In the genomic region with DNA sequence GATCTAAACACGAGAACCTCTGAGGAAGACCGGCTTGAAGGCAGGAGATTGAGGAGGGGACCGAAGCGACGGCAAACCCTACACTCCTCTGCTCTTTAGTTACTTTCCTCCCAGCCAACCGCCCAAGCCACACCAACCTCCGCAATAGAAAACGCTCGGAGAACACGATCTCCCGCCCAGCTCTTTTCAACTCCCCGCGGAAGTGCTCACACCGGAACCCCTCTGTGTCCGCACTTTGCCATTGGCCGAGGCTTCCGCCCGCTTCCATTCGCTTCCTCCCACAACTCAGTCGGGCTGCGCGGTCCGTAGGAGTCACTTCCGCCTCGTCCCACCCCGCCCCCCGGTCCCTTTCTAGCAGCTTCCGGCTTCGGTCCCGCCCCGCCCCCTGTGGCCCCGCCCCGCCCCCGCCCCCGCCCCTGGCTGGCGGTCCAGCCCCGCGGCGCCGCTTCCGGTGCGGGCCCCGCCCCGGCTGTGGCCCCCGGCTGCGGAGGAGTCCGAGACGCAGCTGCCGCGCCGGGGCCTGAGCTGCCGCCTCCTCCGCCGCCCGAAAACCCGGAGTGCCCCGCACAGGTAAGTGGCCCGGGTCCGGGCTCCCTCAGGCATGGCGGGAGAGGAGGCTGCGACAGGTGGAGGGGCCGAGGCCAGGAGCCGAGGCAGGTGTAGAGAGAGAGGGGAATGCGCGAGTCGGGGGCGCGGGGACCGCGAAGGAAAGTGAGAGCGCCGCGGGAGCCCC, we compare ENCODE assay signal across 8 cellular contexts. TPM values are rescaled to one million over a fixed set of nuclear protein-coding genes. Genes with fewer than 3 reads are reported as not detected.
DNase-seq lines count a peak whose midpoint lies in the region; TF ChIP-seq lines count a peak whose summit lies in the region.

A gene with protein sequence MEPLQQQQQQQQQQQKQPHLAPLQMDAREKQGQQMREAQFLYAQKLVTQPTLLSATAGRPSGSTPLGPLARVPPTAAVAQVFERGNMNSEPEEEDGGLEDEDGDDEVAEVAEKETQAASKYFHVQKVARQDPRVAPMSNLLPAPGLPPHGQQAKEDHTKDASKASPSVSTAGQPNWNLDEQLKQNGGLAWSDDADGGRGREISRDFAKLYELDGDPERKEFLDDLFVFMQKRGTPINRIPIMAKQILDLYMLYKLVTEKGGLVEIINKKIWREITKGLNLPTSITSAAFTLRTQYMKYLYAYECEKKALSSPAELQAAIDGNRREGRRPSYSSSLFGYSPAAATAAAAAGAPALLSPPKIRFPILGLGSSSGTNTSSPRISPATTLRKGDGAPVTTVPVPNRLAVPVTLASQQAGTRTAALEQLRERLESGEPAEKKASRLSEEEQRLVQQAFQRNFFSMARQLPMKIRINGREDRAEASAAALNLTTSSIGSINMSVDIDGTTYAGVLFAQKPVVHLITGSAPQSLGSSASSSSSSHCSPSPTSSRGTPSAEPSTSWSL (plus strand): TSS at position 460 of the 733 bp plus-strand sequence. CDS start 2,717 bp downstream, outside the sequence.

- H3K4me3 ChIP-seq in HFF-Myc (replicated peaks; ENCODE audit: low read depth, low read length) (peak within 1 kb of the TSS; percentile 66), SJSA1 (peak within 1 kb of the TSS; percentile 88), neuron (ENCODE audit: low read length) (peak within 1 kb of the TSS; percentile 77), stomach smooth muscle (ENCODE audit: low read length in 2 of 2) (peak within 1 kb of the TSS; percentile 93 to 99)

- H3K27ac ChIP-seq in SJSA1 (peak within 1 kb of the TSS; percentile 83), stomach smooth muscle (ENCODE audit: low read length) (peak within 1 kb of the TSS; percentile 37)

- TF ChIP-seq CTCF in HFF-Myc (IDR thresholded peaks at IDR 0.05; ENCODE audit: low read depth, low read length, missing control alignments): no peak

- peak within 1 kb of the TSS; percentile 67 for H2AFZ ChIP-seq in neuron (ENCODE audit: low read depth, low read length)

- H3K4me1 ChIP-seq in SJSA1 (replicated peaks) (peaks cover 21% of the 10 kb centered on the region), neuron (ENCODE audit: insufficient read depth, low read length) (peaks cover 20% of the 10 kb centered on the region), stomach smooth muscle (ENCODE audit: control insufficient read depth, insufficient read depth, low read length) (peaks cover 21% of the 10 kb centered on the region)

- H3K9me3 ChIP-seq in SJSA1 (replicated peaks) (no peaks in the 10 kb centered on the region), neuron (ENCODE audit: low read length) (no peaks in the 10 kb centered on the region), stomach smooth muscle (ENCODE audit: control insufficient read depth in 2 of 2, low read length in 2 of 2) (no peaks in the 10 kb centered on the region)

- peak within 1 kb of the TSS; percentile 89 to 94 for H3K9ac ChIP-seq in stomach smooth muscle (ENCODE audit: low read length in 2 of 2)

- DNase-seq in GM03348 (ENCODE audit: low spot score) (peak; percentile 98), HFF-Myc (ENCODE audit: extremely low read depth, low read depth) (peak; percentile 90), NAMALWA (ENCODE audit: low spot score) (peak; percentile 98), SJSA1 (ENCODE audit: low read depth in 1 of 2, low spot score in 2 of 2) (peak; percentile 91 to 99), foreskin melanocyte (peak; percentile 89)
- DNase-seq in activated gamma-delta T cell treated with anti-CD3 and anti-CD28 coated beads, Interleukin-2, amount 50 U/mL, for 16 hours (ENCODE audit: low read depth): peak; percentile 93

- H3K27me3 ChIP-seq in SJSA1 (replicated peaks) (no peaks in the 10 kb centered on the region), neuron (ENCODE audit: insufficient read depth, low read length) (no peaks in the 10 kb centered on the region), stomach smooth muscle (ENCODE audit: control insufficient read depth in 1 of 2, insufficient read depth in 2 of 2, low read length in 2 of 2) (no peaks in the 10 kb centered on the region)

- H3K36me3 ChIP-seq in SJSA1 (0 out of 2 replicates have a peak, but pooled peaks cover 5% of the 10 kb centered on the region), neuron (ENCODE audit: insufficient read depth, low read length) (peaks cover 14% of the 10 kb centered on the region), stomach smooth muscle (ENCODE audit: control insufficient read depth in 2 of 2, insufficient read depth in 2 of 2, low read length in 2 of 2) (no peaks in the 10 kb centered on the region)

RNA-seq across cellular contexts. Expression of the gene that starts here (rescaled TPM):
- 0.44 and 1.4 TPM in 2 replicates for total RNA-seq in SJSA1 (2014; rRNA removed; shearing (Covaris generic))

Comparison
In these comparisons a context has a peak if more than half of its experiments do, and no peak if none do; other contexts are left out.
1. Peak in every context shown above with its lines: DNase-seq, H3K4me3 ChIP-seq and H3K27ac ChIP-seq.